Comparison of ENCODE assay signal across 1 cellular context in genomic region chr5:91007251-91007650, GRCh38.
TF ChIP-seq lines count a peak whose summit lies in the region.

No MANE protein-coding gene starts in this region.

TF ChIP-seq in GM23338, 12 proteins besides CTCF, POLR2A, EP300 and RAD21 (continued from another document):
- no peak for TF ChIP-seq ZNF462 (CRISPR knock-in tag; IDR thresholded peaks at IDR 0.05)
- no peak for TF ChIP-seq ZNF114 (CRISPR knock-in tag; IDR thresholded peaks at IDR 0.05)
- TF ChIP-seq ZNF331 (CRISPR knock-in tag; IDR thresholded peaks at IDR 0.05; ENCODE audit: low read depth): no peak
- TF ChIP-seq REST (IDR thresholded peaks at IDR 0.05; ENCODE audit: unreplicated experiment): no peak
